29 cellular contexts compared by ENCODE assay signal in the genomic region with DNA sequence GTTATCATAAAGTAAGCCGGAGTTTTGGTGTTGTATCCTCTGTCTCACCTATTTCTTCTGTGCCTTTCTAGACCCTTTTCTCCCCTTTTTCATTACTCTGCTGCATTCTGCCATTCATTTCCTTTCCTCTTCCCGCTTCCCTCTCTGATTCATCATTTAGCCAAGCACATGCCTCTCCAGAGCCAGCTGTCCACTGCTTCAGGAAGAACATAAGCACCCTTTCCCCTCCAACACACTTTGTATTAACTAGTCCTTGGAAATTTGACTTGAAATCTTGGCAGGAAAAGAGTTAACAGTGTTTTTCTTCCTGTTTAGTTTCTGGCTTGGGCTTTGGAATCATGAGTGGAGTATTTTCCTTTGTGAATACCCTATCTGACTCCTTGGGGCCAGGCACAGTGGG. TPM values are rescaled to one million over a fixed set of nuclear protein-coding genes. Genes with fewer than 3 reads are reported as not detected.
DNase-seq lines count a peak whose midpoint lies in the region; ATAC-seq, FAIRE-seq and TF ChIP-seq lines count a peak whose summit lies in the region.
"Had no signal": no experiment of that assay in that cellular context is flagged by ENCODE, and none has a peak within 500 bp of the region (broad histone marks: within the 10 kb centered on the region; RNA-seq: fewer than 3 reads in every experiment).

No MANE protein-coding gene starts in this region.

- no peaks in the 10 kb centered on the region for H3K36me3 Mint-ChIP-seq in Caco-2 (ENCODE audit: insufficient read depth, unreplicated experiment)

- intact Hi-C loops in Caco-2 (cut with micrococcal nuclease; ENCODE audit: unreplicated experiment), result loop anchor here (1.0 kb wide), 1 partner anchor 216 kb away; no protein-coding TSS in a partner anchor
- intact Hi-C loops in pancreas (cut with DNase I), result no loop called here

- H3K4me1 ChIP-seq in muscle layer of duodenum (ENCODE audit: control insufficient read depth in 1 of 2, insufficient read depth in 2 of 2, low read length in 2 of 2) (no peaks in the 10 kb centered on the region), Caco-2 (no peaks in the 10 kb centered on the region), pancreas (no peaks in the 10 kb centered on the region)

- peaks cover 6 to 38% of the 10 kb centered on the region in 2 donors for H3K36me3 ChIP-seq in muscle layer of duodenum (ENCODE audit: control insufficient read depth in 1 of 2, insufficient read depth in 2 of 2, low read length in 2 of 2)
- H3K36me3 ChIP-seq in Caco-2 (ENCODE audit: control insufficient read depth, insufficient read depth, low read length), result no peaks in the 10 kb centered on the region
- no peaks in the 10 kb centered on the region for H3K36me3 ChIP-seq in pancreas

- WGBS in pancreas, 2 donors, result 84 to 91% methylated on average over 2 of the region's 2 CpGs

- POLR2A ChIA-PET in Caco-2 (lab: Charles Lee), result no interaction called here

- H3K27me3 ChIP-seq in muscle layer of duodenum (ENCODE audit: low read depth, low read length) (no peaks in the 10 kb centered on the region), Caco-2 (replicated peaks; ENCODE audit: control insufficient read depth, insufficient read depth, low read length) (no peaks in the 10 kb centered on the region), pancreas (no peaks in the 10 kb centered on the region)
- H3K27me3 ChIP-seq: foreskin keratinocyte, Peyer's patch, SJCRH30 had no signal

- CTCF ChIA-PET in Caco-2 (lab: Charles Lee), result interaction anchor here (0.9 to 2.5 kb wide), 2 partner anchors 116 to 141 kb away, joined by 4 to 10 read pairs; no protein-coding TSS in a partner anchor

- H3K9me3 ChIP-seq in muscle layer of duodenum (ENCODE audit: control insufficient read depth in 1 of 2, low read length in 2 of 2) (no peaks in the 10 kb centered on the region), Caco-2 (no peaks in the 10 kb centered on the region), pancreas (no peaks in the 10 kb centered on the region)
- H3K9me3 ChIP-seq: Peyer's patch, SJCRH30 had no signal

- H3K4me1 Mint-ChIP-seq in Caco-2 (ENCODE audit: low read depth, unreplicated experiment), result peaks cover 12% of the 10 kb centered on the region

- DNase-seq in AG10803 (ENCODE audit: low read depth), result peak; percentile 14
- peak; percentile 43 for DNase-seq in HT1080 (ENCODE audit: low read depth)
- peak; percentile 82 for DNase-seq in dermis blood vessel endothelial cell
- DNase-seq in Caco-2, result no peak
- DNase-seq in anterior cingulate cortex (lab: John Stamatoyannopoulos, UW), result no peak
- no peak for DNase-seq in pancreas
- DNase-seq: activated CD4-positive, CD25-positive, alpha-beta regulatory T cell; activated CD8-positive, alpha-beta T cell treated with anti-CD3 and anti-CD28 coated beads for 36 hours; activated naive CD4-positive, alpha-beta T cell treated with anti-CD3 and anti-CD28 coated beads for 36 hours; CD4-positive, alpha-beta T cell; DMS53; foreskin keratinocyte; GOT3; KG1; NCI-H1694 treated with DMSO at 0.1 percent for 48 hours; NK-92 treated with Interleukin-12 subunit alpha and Interleukin-12 subunit beta, amount 100 ng/mL, for 24 hours; Peyer's patch; stimulated activated CD4-positive, alpha-beta T cell treated with anti-CD3 and anti-CD28 coated beads, Interleukin-2, amount 100 ng/mL, for 24 hours; stimulated activated naive CD4-positive, alpha-beta T cell treated with Interleukin-2 at 50 U/mL for 16 hours had no signal

- no peak for ATAC-seq in pancreas
- no peak for ATAC-seq in HG03457 (IDR thresholded peaks at IDR 0.05; ENCODE audit: unreplicated experiment)
- ATAC-seq: activated CD8-positive, alpha-beta T cell treated with anti-CD3 and anti-CD28 coated beads for 36 hours; foreskin keratinocyte; natural killer cell treated with Interleukin-12 subunit alpha and Interleukin-12 subunit beta and Interleukin-15 and Interleukin-18, amount 100 ng/mL, for 72 hours had no signal

- no peak overlapping the region for H3K4me3 Mint-ChIP-seq in Caco-2 (ENCODE audit: unreplicated experiment)
- H3K4me3 Mint-ChIP-seq: activated CD8-positive, alpha-beta T cell treated with anti-CD3 and anti-CD28 coated beads for 36 hours; activated naive CD4-positive, alpha-beta T cell treated with anti-CD3 and anti-CD28 coated beads for 36 hours; CD4-positive, alpha-beta T cell; memory B cell; natural killer cell treated with Interleukin-12 subunit alpha and Interleukin-12 subunit beta and Interleukin-15 and Interleukin-18, amount 100 ng/mL, for 72 hours; T-helper 2 cell treated with Interferon-gamma antibody and Interleukin-4, amounts not matched to agents 5 μg/mL and 100 μg/mL, for 36 hours had no signal

- no peaks in the 10 kb centered on the region for H3K27me3 Mint-ChIP-seq in Caco-2 (ENCODE audit: insufficient read depth, unreplicated experiment)
- H3K27me3 Mint-ChIP-seq: activated CD8-positive, alpha-beta T cell treated with anti-CD3 and anti-CD28 coated beads for 36 hours; CD4-positive, alpha-beta T cell; memory B cell; natural killer cell treated with Interleukin-12 subunit alpha and Interleukin-12 subunit beta and Interleukin-15 and Interleukin-18, amount 100 ng/mL, for 72 hours; progenitor cell of endocrine pancreas had no signal

- H3K4me3 ChIP-seq in AG10803 (ENCODE audit: low read length), result no peak overlapping the region
- no peak overlapping the region for H3K4me3 ChIP-seq in muscle layer of duodenum (ENCODE audit: low read depth in 1 of 2, low read length in 2 of 2)
- H3K4me3 ChIP-seq in Caco-2 (ENCODE audit: low read depth, low read length), result no peak overlapping the region
- no peak overlapping the region for H3K4me3 ChIP-seq in pancreas
- H3K4me3 ChIP-seq: Peyer's patch, SJCRH30, skin epidermis had no signal

- no TSS peak for BruUV-seq in Caco-2 (replicated peaks; lab: Mats Ljungman, UMichigan)

- no peak overlapping the region for H3K27ac Mint-ChIP-seq in Caco-2 (ENCODE audit: unreplicated experiment)
- H3K27ac Mint-ChIP-seq: activated CD8-positive, alpha-beta T cell treated with anti-CD3 and anti-CD28 coated beads for 36 hours; activated naive CD4-positive, alpha-beta T cell treated with anti-CD3 and anti-CD28 coated beads for 36 hours; CD4-positive, alpha-beta T cell; memory B cell; natural killer cell treated with Interleukin-12 subunit alpha and Interleukin-12 subunit beta and Interleukin-15 and Interleukin-18, amount 100 ng/mL, for 72 hours; progenitor cell of endocrine pancreas; T-helper 2 cell treated with Interferon-gamma antibody and Interleukin-4, amounts not matched to agents 5 μg/mL and 100 μg/mL, for 36 hours had no signal

- no peak for TF ChIP-seq CTCF in AG10803 (conservative IDR thresholded peaks at IDR 0.05; ENCODE audit: low read length)
- no peak for TF ChIP-seq CTCF in Caco-2 (IDR thresholded peaks at IDR 0.05; ENCODE audit: insufficient read depth in 1 of 2, low read depth in 1 of 2, low read length in 1 of 2, severe bottlenecking in 1 of 2, unreplicated experiment in 1 of 2)
- no peak for TF ChIP-seq CTCF in pancreas (IDR thresholded peaks at IDR 0.05)

- H3K27ac ChIP-seq in muscle layer of duodenum (ENCODE audit: low read length) (peak overlapping the region; percentile 1), pancreas (no peak overlapping the region)
- H3K27ac ChIP-seq: foreskin keratinocyte, Peyer's patch, SJCRH30, skin epidermis had no signal

- H3K9me3 Mint-ChIP-seq in Caco-2 (ENCODE audit: unreplicated experiment), result no peaks in the 10 kb centered on the region
- H3K9me3 Mint-ChIP-seq: activated CD8-positive, alpha-beta T cell treated with anti-CD3 and anti-CD28 coated beads for 36 hours; activated naive CD4-positive, alpha-beta T cell treated with anti-CD3 and anti-CD28 coated beads for 36 hours; CD4-positive, alpha-beta T cell; memory B cell; natural killer cell treated with Interleukin-12 subunit alpha and Interleukin-12 subunit beta and Interleukin-15 and Interleukin-18, amount 100 ng/mL, for 72 hours; T-helper 2 cell treated with Interferon-gamma antibody and Interleukin-4, amounts not matched to agents 5 μg/mL and 100 μg/mL, for 36 hours had no signal

- FAIRE-seq in pancreas (lab: Jason Lieb, UNC), result no peak
- FAIRE-seq: colon, GM12892 had no signal

RNA-seq across cellular contexts. Expression of a gene that starts 9.7 kb away (rescaled TPM):
- 3.2 and 4.9 TPM in 2 replicates for total RNA-seq in HT1080 (2014; rRNA removed; shearing (Covaris generic))
- polyA plus RNA-seq in HT1080 (2015; cell fraction: cytosol; rRNA removed), result 8.0 and 9.0 TPM in 2 replicates
- 13.8 and 14.4 TPM in 2 replicates for polyA plus RNA-seq in HT1080 (2015; cell fraction: nucleus; rRNA removed)
- 24.2 and 28.2 TPM in 2 replicates for total RNA-seq in dermis blood vessel endothelial cell
- 17.3 and 20.3 TPM in 2 replicates for total RNA-seq in Caco-2 (2022)
- total RNA-seq in pancreas, result 10 to 100 TPM in 1 of 6 donors, 1 to 10 TPM in 5; 3.2 to 10.7 (median 5.8) TPM
- polyA plus RNA-seq in pancreas, result 10 to 100 TPM in 1 of 2 donors, 1 to 10 TPM in 1; 3.1 to 11.7 TPM

Comparison
In these comparisons a context has a peak if more than half of its experiments do, and no peak if none do; other contexts are left out.
1. DNase-seq: peak in AG10803 (single experiment), HT1080 (single experiment) and dermis blood vessel endothelial cell (single experiment); none in Caco-2 (0 of 2), anterior cingulate cortex (0 of 58) and pancreas (0 of 6).